In the genomic region with DNA sequence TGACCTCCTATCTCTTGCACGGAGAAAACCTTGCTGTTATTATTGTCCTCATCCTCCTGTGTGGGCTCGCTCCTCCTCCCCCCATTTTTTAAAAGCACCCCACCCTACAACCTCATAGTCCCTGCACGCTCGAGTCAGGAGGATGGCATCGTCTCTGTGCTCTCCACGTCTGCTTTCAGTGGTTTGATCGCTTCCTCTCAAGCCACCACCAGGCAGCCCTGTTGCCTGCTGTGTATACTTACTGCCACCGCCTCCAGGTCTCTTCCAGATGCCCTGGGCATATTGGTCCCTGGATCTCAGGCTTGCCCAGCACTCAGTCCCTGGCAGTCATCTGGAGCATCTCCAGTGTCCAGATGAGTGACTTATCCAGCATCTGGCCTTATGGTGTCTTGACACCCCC, we compare ENCODE assay signal across 16 cellular contexts. TPM values are rescaled to one million over a fixed set of nuclear protein-coding genes. Genes with fewer than 3 reads are reported as not detected.
DNase-seq lines count a peak whose midpoint lies in the region; ATAC-seq and TF ChIP-seq lines count a peak whose summit lies in the region.
"Had no signal": no experiment of that assay in that cellular context is flagged by ENCODE, and none has a peak within 500 bp of the region (broad histone marks: within the 10 kb centered on the region; RNA-seq: fewer than 3 reads in every experiment).

No MANE protein-coding gene starts in this region.

- H2AFZ ChIP-seq in IMR-90 (replicated peaks; ENCODE audit: low read length, poor library complexity) = peak overlapping the region; percentile 38

- no peak overlapping the region for H3K18ac ChIP-seq in IMR-90 (ENCODE audit: low read depth, low read length)

- POLR2A ChIA-PET in IMR-90 (lab: Charles Lee; ENCODE audit: unreplicated experiment) = no interaction called here

- no peaks in the 10 kb centered on the region for H3K36me3 Mint-ChIP-seq in Calu3 (ENCODE audit: insufficient read depth, unreplicated experiment)
- no peaks in the 10 kb centered on the region for H3K36me3 Mint-ChIP-seq in stimulated activated memory B cell treated with anti-CD40 and anti-IgM and Interleukin-4, amounts not matched to agents 10 μg/mL and 1 μg/mL and 100 μg/mL, for 72 hours

- dilution Hi-C loops in IMR-90 (cut with HindIII; ENCODE audit: low sequenced_read_pairs, unreplicated experiment) = no loop called here

- no peak for ATAC-seq in IMR-90 (ENCODE audit: low read depth)
- ATAC-seq in stimulated activated memory B cell treated with anti-CD40 and anti-IgM and Interleukin-4, amounts not matched to agents 10 μg/mL and 1 μg/mL and 100 μg/mL, for 72 hours = peak; percentile 63
- ATAC-seq in HG02981 (IDR thresholded peaks at IDR 0.05; ENCODE audit: unreplicated experiment) = no peak
- ATAC-seq: Panc1 had no signal

- H3K36me3 ChIP-seq in IMR-90 (ENCODE audit: control insufficient read depth, insufficient read depth, low read length) = no peaks in the 10 kb centered on the region
- no peaks in the 10 kb centered on the region for H3K36me3 ChIP-seq in colonic mucosa

- no peaks in the 10 kb centered on the region for H3K27me3 Mint-ChIP-seq in Calu3 (ENCODE audit: unreplicated experiment)
- no peaks in the 10 kb centered on the region for H3K27me3 Mint-ChIP-seq in stimulated activated memory B cell treated with anti-CD40 and anti-IgM and Interleukin-4, amounts not matched to agents 10 μg/mL and 1 μg/mL and 100 μg/mL, for 72 hours

- no peaks in the 10 kb centered on the region for H3K9me1 ChIP-seq in IMR-90 (ENCODE audit: insufficient read depth, low read length)

- H2AK5ac ChIP-seq in IMR-90 (ENCODE audit: low read depth, low read length) = no peak overlapping the region

- H3K27me3 ChIP-seq in IMR-90 (ENCODE audit: control insufficient read depth, insufficient read depth, low read length) = peaks cover 5% of the 10 kb centered on the region; the same call in 1 of the 2 replicates
- H3K27me3 ChIP-seq in colonic mucosa = no peaks in the 10 kb centered on the region

- no peak overlapping the region for H2BK20ac ChIP-seq in IMR-90 (ENCODE audit: low read depth, low read length)

- H3K79me1 ChIP-seq in IMR-90 (ENCODE audit: low read depth in 1 of 2, low read length in 2 of 2) = no peaks in the 10 kb centered on the region

- no peak overlapping the region for H2BK120ac ChIP-seq in IMR-90 (ENCODE audit: low read depth, low read length)

- H3K4me1 ChIP-seq in IMR-90 (ENCODE audit: control insufficient read depth, insufficient read depth, low read length) = no peaks in the 10 kb centered on the region
- no peaks in the 10 kb centered on the region for H3K4me1 ChIP-seq in colonic mucosa

- no peak for TF ChIP-seq POLR2A in IMR-90 (IDR thresholded peaks at IDR 0.05; ENCODE audit: low read depth, low read length)

- H3K4me3 Mint-ChIP-seq in Calu3 (ENCODE audit: low read depth, unreplicated experiment) = no peak overlapping the region
- H3K4me3 Mint-ChIP-seq in stimulated activated memory B cell treated with anti-CD40 and anti-IgM and Interleukin-4, amounts not matched to agents 10 μg/mL and 1 μg/mL and 100 μg/mL, for 72 hours = no peak overlapping the region

- H4K91ac ChIP-seq in IMR-90 (ENCODE audit: insufficient read depth, low read depth, low read length) = no peak overlapping the region

- CTCF ChIA-PET in Calu3 (lab: Charles Lee) (interaction anchor here (0.6 to 1.4 kb wide), 3 partner anchors 37 to 61 kb away, joined by 3 to 5 read pairs (median 4); a partner anchor contains a TSS), IMR-90 (lab: Yijun Ruan, JAX) (no interaction called here)

- H3K23ac ChIP-seq in IMR-90 (ENCODE audit: low read depth, low read length) = no peak overlapping the region

- H3K27ac ChIP-seq in IMR-90 (ENCODE audit: insufficient read depth, low read length) (no peak overlapping the region), colonic mucosa (peak overlapping the region; percentile 81)

- H3K56ac ChIP-seq in IMR-90 (ENCODE audit: extremely low read depth, insufficient read depth, low read length) = no peak overlapping the region

- H4K8ac ChIP-seq in IMR-90 (ENCODE audit: low read depth in 2 of 2, low read length in 2 of 2) = no peak overlapping the region

- H2BK5ac ChIP-seq in IMR-90 (ENCODE audit: low read depth, low read length, poor library complexity, severe bottlenecking) = no peak overlapping the region

- H4K20me1 ChIP-seq in IMR-90 (ENCODE audit: insufficient read depth, low read length) = no peaks in the 10 kb centered on the region

- BruUV-seq in Calu3 (replicated peaks; lab: Mats Ljungman, UMichigan) (no TSS peak), IMR-90 (replicated peaks; lab: Mats Ljungman, UMichigan) (no TSS peak)

- no peak for TF ChIP-seq CTCF in Calu3 (IDR thresholded peaks at IDR 0.05; ENCODE audit: unreplicated experiment)
- TF ChIP-seq CTCF in IMR-90 (conservative IDR thresholded peaks at IDR 0.05; ENCODE audit: low read depth, low read length) = no peak
- TF ChIP-seq CTCF in colonic mucosa (IDR thresholded peaks at IDR 0.05) = no peak

- no peak overlapping the region for H3K4me2 ChIP-seq in IMR-90 (ENCODE audit: low read depth, low read length)

- no peak overlapping the region for H2BK15ac ChIP-seq in IMR-90 (ENCODE audit: low read depth, low read length)

- no peaks in the 10 kb centered on the region for H3K9me3 Mint-ChIP-seq in Calu3 (ENCODE audit: low read depth, unreplicated experiment)
- H3K9me3 Mint-ChIP-seq in stimulated activated memory B cell treated with anti-CD40 and anti-IgM and Interleukin-4, amounts not matched to agents 10 μg/mL and 1 μg/mL and 100 μg/mL, for 72 hours = peaks cover 2% of the 10 kb centered on the region

- in situ Hi-C loops in IMR-90 (cut with MboI; ENCODE audit: low sequenced_read_pairs) = no loop called here

- H3K4ac ChIP-seq in IMR-90 (ENCODE audit: low read depth, low read length) = no peak overlapping the region

- no peak overlapping the region for H2AK9ac ChIP-seq in IMR-90 (replicated peaks; ENCODE audit: low read depth, low read length, poor library complexity)

- peak overlapping the region; percentile 95 for H3K27ac Mint-ChIP-seq in Calu3 (ENCODE audit: unreplicated experiment)
- H3K27ac Mint-ChIP-seq in stimulated activated memory B cell treated with anti-CD40 and anti-IgM and Interleukin-4, amounts not matched to agents 10 μg/mL and 1 μg/mL and 100 μg/mL, for 72 hours = peak overlapping the region; percentile 0

- no peak for DNase-seq in Calu3
- no peak for DNase-seq in IMR-90
- DNase-seq in colonic mucosa = no peak
- no peak for DNase-seq in globus pallidus (ENCODE audit: low spot score)
- DNase-seq in 8988T = no peak
- DNase-seq: COR-L47, DMS153, KBM-7, NCI-H1417 treated with DMSO at 0.1 percent for 48 hours, NCI-H1930, NCI-H446 treated with DMSO at 0.1 percent for 48 hours, NCI-H774, SHP77 had no signal

- H3K4me3 ChIP-seq in IMR-90 (ENCODE audit: insufficient read depth, low read depth, low read length) = no peak overlapping the region
- H3K4me3 ChIP-seq in colonic mucosa = no peak overlapping the region

- H3K4me1 Mint-ChIP-seq in Calu3 (ENCODE audit: low read depth, unreplicated experiment) = peaks cover 44% of the 10 kb centered on the region
- peaks cover 16% of the 10 kb centered on the region for H3K4me1 Mint-ChIP-seq in stimulated activated memory B cell treated with anti-CD40 and anti-IgM and Interleukin-4, amounts not matched to agents 10 μg/mL and 1 μg/mL and 100 μg/mL, for 72 hours

- TF ChIP-seq RAD21 in IMR-90 (IDR thresholded peaks at IDR 0.05; ENCODE audit: low read length) = no peak

- H3K9me3 ChIP-seq in IMR-90 (ENCODE audit: control insufficient read depth, insufficient read depth, low read length) (0 out of 2 replicates have a peak, but pooled peaks cover 2% of the 10 kb centered on the region), colonic mucosa (no peaks in the 10 kb centered on the region)

- H4K5ac ChIP-seq in IMR-90 (ENCODE audit: low read depth, low read length) = no peak overlapping the region

- H3K14ac ChIP-seq in IMR-90 (replicated peaks; ENCODE audit: low read depth, low read length) = no peak overlapping the region

- WGBS in IMR-90 (ENCODE audit: extremely low coverage in 2 of 2, insufficient read length in 1 of 2), 2 experiments = 80% methylated on average over 6 of the region's 8 CpGs; no CpG with 5 or more reads in 1 of the 2 experiments

- no peak overlapping the region for H3K9ac ChIP-seq in IMR-90 (ENCODE audit: low read depth, low read length)
- peak overlapping the region in 1 of 2 donors; percentile 15 for H3K9ac ChIP-seq in colonic mucosa (ENCODE audit: low read depth in 2 of 2, low read length in 2 of 2)

- intact Hi-C loops in Calu3 (cut with micrococcal nuclease; ENCODE audit: unreplicated experiment) = loop anchor here (2.0 kb wide), 1 partner anchor 17 kb away; no protein-coding TSS in a partner anchor
- intact Hi-C loops in IMR-90 (cut with micrococcal nuclease) = no loop called here
- intact Hi-C loops in colonic mucosa (cut with DNase I) = no loop called here

TF ChIP-seq in IMR-90, 13 proteins besides CTCF, POLR2A, EP300 and RAD21 (continues in another document):
- TF ChIP-seq BHLHE40 (IDR thresholded peaks at IDR 0.05; ENCODE audit: low read depth, low read length) = no peak
- no peak for TF ChIP-seq FOS (IDR thresholded peaks at IDR 0.05; ENCODE audit: low read depth, low read length)
- TF ChIP-seq, protein P1, sequence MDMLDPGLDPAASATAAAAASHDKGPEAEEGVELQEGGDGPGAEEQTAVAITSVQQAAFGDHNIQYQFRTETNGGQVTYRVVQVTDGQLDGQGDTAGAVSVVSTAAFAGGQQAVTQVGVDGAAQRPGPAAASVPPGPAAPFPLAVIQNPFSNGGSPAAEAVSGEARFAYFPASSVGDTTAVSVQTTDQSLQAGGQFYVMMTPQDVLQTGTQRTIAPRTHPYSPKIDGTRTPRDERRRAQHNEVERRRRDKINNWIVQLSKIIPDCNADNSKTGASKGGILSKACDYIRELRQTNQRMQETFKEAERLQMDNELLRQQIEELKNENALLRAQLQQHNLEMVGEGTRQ (IDR thresholded peaks at IDR 0.05; ENCODE audit: low read depth, low read length) = no peak
- no peak for TF ChIP-seq SMC3 (IDR thresholded peaks at IDR 0.05; ENCODE audit: low read depth, low read length)
- no peak for TF ChIP-seq NFE2L2 (IDR thresholded peaks at IDR 0.05; ENCODE audit: low read depth, low read length)
- no peak for TF ChIP-seq CHD1 (IDR thresholded peaks at IDR 0.05; ENCODE audit: low read depth, low read length)
- no peak for TF ChIP-seq MAFK (IDR thresholded peaks at IDR 0.05; ENCODE audit: low read depth, low read length)
- TF ChIP-seq CEBPB (IDR thresholded peaks at IDR 0.05; ENCODE audit: low read depth, low read length) = no peak

RNA-seq across cellular contexts. Expression of a gene that starts 42.1 kb away (rescaled TPM):
- 11.6 and 15.4 TPM in 2 replicates for total RNA-seq in Calu3 (2022)
- total RNA-seq in IMR-90 (2012; rRNA removed) = not detected in 2 replicates
- not detected in 2 replicates for polyA plus RNA-seq in IMR-90 (2012; rRNA removed)
- not detected in 2 replicates for polyA plus RNA-seq in IMR-90 (2012; cell fraction: cytosol; rRNA removed)
- not detected in 2 replicates for polyA plus RNA-seq in IMR-90 (2012; cell fraction: nucleus; rRNA removed; ENCODE audit: low replicate concordance)
- total RNA-seq in colonic mucosa = 100 to 1,000 TPM; 261 to 365 TPM

Comparison
In these comparisons a context has a peak if more than half of its experiments do, and no peak if none do; other contexts are left out.
1. RNA of a gene that starts 42.1 kb away (total RNA-seq): 261 to 365 TPM in colonic mucosa; 11.6 to 15.4 TPM in Calu3 and not detected in IMR-90; every median in the first group is over 10 times any median in the second.